Comparison of ENCODE assay signal across 29 cellular contexts in genomic region chr2:72399879-72400278, GRCh38.
"Had no signal": no experiment of that assay in that cellular context is flagged by ENCODE, and none has a peak within 500 bp of the region (broad histone marks: within the 10 kb centered on the region; RNA-seq: fewer than 3 reads in every experiment).

No MANE protein-coding gene starts in this region.

- H3K27ac Mint-ChIP-seq: stimulated activated effector memory CD8-positive, alpha-beta T cell treated with anti-CD3 and anti-CD28 coated beads, Interleukin-12 subunit alpha, Interleukin-12 subunit beta, amount 100 ng/mL, for 72 hours; stimulated activated memory B cell treated with anti-CD40 and anti-IgM and Interleukin-4, amounts not matched to agents 10 μg/mL and 1 μg/mL and 100 μg/mL, for 72 hours; stimulated activated naive B cell treated with anti-CD40 and anti-IgM and Interleukin-4, amounts not matched to agents 10 μg/mL and 1 μg/mL and 100 μg/mL, for 72 hours; stimulated activated naive CD8-positive, alpha-beta T cell treated with anti-CD3 and anti-CD28 coated beads, Interleukin-15, amount 100 ng/mL, for 72 hours; stimulated activated naive CD8-positive, alpha-beta T cell treated with anti-CD3 and anti-CD28 coated beads, Interleukin-15, Interleukin-2, amounts not matched to agents 100 ng/mL and 50 ng/mL, for 24 hours; type B pancreatic cell had no signal

- FAIRE-seq: urothelium cell line had no signal

- H3K27me3 ChIP-seq: stomach, suprapubic skin, testis, thyroid gland, tibial artery, tibial nerve, transverse colon, upper lobe of left lung, upper lobe of right lung, uterus, vagina had no signal

- H3K4me3 Mint-ChIP-seq: stimulated activated effector memory CD8-positive, alpha-beta T cell treated with anti-CD3 and anti-CD28 coated beads, Interleukin-12 subunit alpha, Interleukin-12 subunit beta, amount 100 ng/mL, for 72 hours; stimulated activated memory B cell treated with anti-CD40 and anti-IgM and Interleukin-4, amounts not matched to agents 10 μg/mL and 1 μg/mL and 100 μg/mL, for 72 hours; stimulated activated naive B cell treated with anti-CD40 and anti-IgM and Interleukin-4, amounts not matched to agents 10 μg/mL and 1 μg/mL and 100 μg/mL, for 72 hours; stimulated activated naive CD8-positive, alpha-beta T cell treated with anti-CD3 and anti-CD28 coated beads, Interleukin-15, amount 100 ng/mL, for 72 hours; stimulated activated naive CD8-positive, alpha-beta T cell treated with anti-CD3 and anti-CD28 coated beads, Interleukin-15, Interleukin-2, amounts not matched to agents 100 ng/mL and 50 ng/mL, for 24 hours; type B pancreatic cell had no signal

- H3K36me3 ChIP-seq: stomach, suprapubic skin, thoracic aorta, thyroid gland, transverse colon, upper lobe of left lung, upper lobe of right lung, uterus, vagina had no signal

- H3K27me3 Mint-ChIP-seq: stimulated activated memory B cell treated with anti-CD40 and anti-IgM and Interleukin-4, amounts not matched to agents 10 μg/mL and 1 μg/mL and 100 μg/mL, for 72 hours; stimulated activated naive B cell treated with anti-CD40 and anti-IgM and Interleukin-4, amounts not matched to agents 10 μg/mL and 1 μg/mL and 100 μg/mL, for 72 hours; stimulated activated naive CD8-positive, alpha-beta T cell treated with anti-CD3 and anti-CD28 coated beads, Interleukin-15, amount 100 ng/mL, for 72 hours; stimulated activated naive CD8-positive, alpha-beta T cell treated with anti-CD3 and anti-CD28 coated beads, Interleukin-15, Interleukin-2, amounts not matched to agents 100 ng/mL and 50 ng/mL, for 24 hours; type B pancreatic cell had no signal

- H3K4me1 ChIP-seq: stomach, suprapubic skin, testis, thyroid gland, tibial artery, tibial nerve, upper lobe of left lung, upper lobe of right lung, uterus had no signal

- H3K4me3 ChIP-seq: stomach, suprapubic skin, testis, thoracic aorta, thyroid gland, tibial artery, tibial nerve, transverse colon, upper lobe of left lung, upper lobe of right lung, uterus, vagina had no signal

- ATAC-seq: stimulated activated effector memory CD8-positive, alpha-beta T cell treated with anti-CD3 and anti-CD28 coated beads, Interleukin-12 subunit alpha, Interleukin-12 subunit beta, amount 100 ng/mL, for 72 hours; stimulated activated memory B cell treated with anti-CD40 and anti-IgM and Interleukin-4, amounts not matched to agents 10 μg/mL and 1 μg/mL and 100 μg/mL, for 72 hours; stimulated activated naive B cell treated with anti-CD40 and anti-IgM and Interleukin-4, amounts not matched to agents 10 μg/mL and 1 μg/mL and 100 μg/mL, for 72 hours; stimulated activated naive CD8-positive, alpha-beta T cell treated with anti-CD3 and anti-CD28 coated beads, Interleukin-15, amount 100 ng/mL, for 72 hours; stimulated activated naive CD8-positive, alpha-beta T cell treated with anti-CD3 and anti-CD28 coated beads, Interleukin-15, Interleukin-2, amounts not matched to agents 100 U/mL and 50 U/mL, for 24 hours; upper lobe of right lung had no signal

- H3K36me3 Mint-ChIP-seq: stimulated activated effector memory CD8-positive, alpha-beta T cell treated with anti-CD3 and anti-CD28 coated beads, Interleukin-12 subunit alpha, Interleukin-12 subunit beta, amount 100 ng/mL, for 72 hours had no signal

- H3K9me3 ChIP-seq: testis, thyroid gland, vagina had no signal

- H3K27ac ChIP-seq: stomach, suprapubic skin, testis, thoracic aorta, thyroid gland, tibial artery, tibial nerve, transverse colon, upper lobe of left lung, upper lobe of right lung, uterus, vagina had no signal

- H3K4me1 Mint-ChIP-seq: stimulated activated effector memory CD8-positive, alpha-beta T cell treated with anti-CD3 and anti-CD28 coated beads, Interleukin-12 subunit alpha, Interleukin-12 subunit beta, amount 100 ng/mL, for 72 hours; stimulated activated memory B cell treated with anti-CD40 and anti-IgM and Interleukin-4, amounts not matched to agents 10 μg/mL and 1 μg/mL and 100 μg/mL, for 72 hours; stimulated activated naive B cell treated with anti-CD40 and anti-IgM and Interleukin-4, amounts not matched to agents 10 μg/mL and 1 μg/mL and 100 μg/mL, for 72 hours; stimulated activated naive CD8-positive, alpha-beta T cell treated with anti-CD3 and anti-CD28 coated beads, Interleukin-15, amount 100 ng/mL, for 72 hours had no signal

- DNase-seq: stimulated activated CD4-positive, alpha-beta T cell treated with anti-CD3 and anti-CD28 coated beads, Interleukin-2, amount 100 ng/mL, for 48 hours; stimulated activated CD4-positive, alpha-beta T cell treated with anti-CD3 and anti-CD28 coated beads, Interleukin-4, amount 100 ng/mL, for 1 hour; stimulated activated CD4-positive, alpha-beta T cell treated with anti-CD3 and anti-CD28 coated beads, Interleukin-4, amount 100 ng/mL, for 24 hours; stimulated activated CD4-positive, alpha-beta T cell treated with anti-CD3 and anti-CD28 coated beads, Interleukin-4, amount 100 ng/mL, for 4 hours; stimulated activated CD8-positive, alpha-beta memory T cell treated with anti-CD3 and anti-CD28 coated beads, Interleukin-4, amount 100 ng/mL, for 48 hours; stimulated activated naive B cell treated with anti-CD40 and anti-IgM and Interleukin-4, amounts not matched to agents 10 μg/mL and 1 μg/mL and 100 μg/mL, for 72 hours; stimulated activated naive CD4-positive, alpha-beta T cell; stimulated activated naive CD4-positive, alpha-beta T cell treated with Interleukin-2 at 50 U/mL for 16 hours; stimulated activated naive CD8-positive, alpha-beta T cell treated with anti-CD3 and anti-CD28 coated beads, Interleukin-15, amount 100 ng/mL, for 72 hours; stimulated activated naive CD8-positive, alpha-beta T cell treated with anti-CD3 and anti-CD28 coated beads, Interleukin-15, Interleukin-2, amounts not matched to agents 100 U/mL and 50 U/mL, for 24 hours; stomach; substantia nigra; testis; thyroid gland; tibial artery; transverse colon; trophoblast cell; upper lobe of left lung; upper lobe of right lung; uterus had no signal
